Comparison of ENCODE assay signal across 1 cellular context in the genomic region with DNA sequence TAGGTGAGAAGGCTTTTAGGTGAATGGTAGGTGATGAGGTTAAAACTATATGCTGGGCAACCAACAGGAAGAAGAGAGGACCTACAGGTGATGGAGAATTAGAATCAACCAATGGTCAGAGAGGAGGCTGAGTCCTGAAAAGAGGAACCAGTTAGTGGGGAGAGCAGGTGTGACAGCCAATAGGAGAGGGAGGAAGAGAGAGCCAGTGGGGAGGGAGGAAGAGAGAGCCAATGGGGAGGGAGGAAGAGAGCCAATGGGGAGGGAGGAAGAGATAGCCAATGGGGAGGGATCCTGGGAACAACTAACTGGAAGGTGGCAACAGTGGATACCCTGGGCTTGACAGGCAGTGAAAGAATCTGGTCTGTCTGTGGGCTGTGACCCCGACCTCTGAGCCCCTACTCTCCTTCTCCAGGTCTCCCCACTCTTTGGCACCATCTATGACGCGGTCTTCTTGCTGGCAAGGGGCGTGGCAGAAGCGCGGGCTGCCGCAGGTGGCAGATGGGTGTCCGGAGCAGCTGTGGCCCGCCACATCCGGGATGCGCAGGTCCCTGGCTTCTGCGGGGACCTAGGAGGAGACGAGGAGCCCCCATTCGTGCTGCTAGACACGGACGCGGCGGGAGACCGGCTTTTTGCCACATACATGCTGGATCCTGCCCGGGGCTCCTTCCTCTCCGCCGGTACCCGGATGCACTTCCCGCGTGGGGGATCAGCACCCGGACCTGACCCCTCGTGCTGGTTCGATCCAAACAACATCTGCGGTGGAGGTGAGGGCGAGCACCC.
TF ChIP-seq lines count a peak whose summit lies in the region.

No MANE protein-coding gene starts in this region.

TF ChIP-seq in GM23338, 12 proteins besides CTCF, POLR2A, EP300 and RAD21 (continued from another document):
- TF ChIP-seq, protein P1, sequence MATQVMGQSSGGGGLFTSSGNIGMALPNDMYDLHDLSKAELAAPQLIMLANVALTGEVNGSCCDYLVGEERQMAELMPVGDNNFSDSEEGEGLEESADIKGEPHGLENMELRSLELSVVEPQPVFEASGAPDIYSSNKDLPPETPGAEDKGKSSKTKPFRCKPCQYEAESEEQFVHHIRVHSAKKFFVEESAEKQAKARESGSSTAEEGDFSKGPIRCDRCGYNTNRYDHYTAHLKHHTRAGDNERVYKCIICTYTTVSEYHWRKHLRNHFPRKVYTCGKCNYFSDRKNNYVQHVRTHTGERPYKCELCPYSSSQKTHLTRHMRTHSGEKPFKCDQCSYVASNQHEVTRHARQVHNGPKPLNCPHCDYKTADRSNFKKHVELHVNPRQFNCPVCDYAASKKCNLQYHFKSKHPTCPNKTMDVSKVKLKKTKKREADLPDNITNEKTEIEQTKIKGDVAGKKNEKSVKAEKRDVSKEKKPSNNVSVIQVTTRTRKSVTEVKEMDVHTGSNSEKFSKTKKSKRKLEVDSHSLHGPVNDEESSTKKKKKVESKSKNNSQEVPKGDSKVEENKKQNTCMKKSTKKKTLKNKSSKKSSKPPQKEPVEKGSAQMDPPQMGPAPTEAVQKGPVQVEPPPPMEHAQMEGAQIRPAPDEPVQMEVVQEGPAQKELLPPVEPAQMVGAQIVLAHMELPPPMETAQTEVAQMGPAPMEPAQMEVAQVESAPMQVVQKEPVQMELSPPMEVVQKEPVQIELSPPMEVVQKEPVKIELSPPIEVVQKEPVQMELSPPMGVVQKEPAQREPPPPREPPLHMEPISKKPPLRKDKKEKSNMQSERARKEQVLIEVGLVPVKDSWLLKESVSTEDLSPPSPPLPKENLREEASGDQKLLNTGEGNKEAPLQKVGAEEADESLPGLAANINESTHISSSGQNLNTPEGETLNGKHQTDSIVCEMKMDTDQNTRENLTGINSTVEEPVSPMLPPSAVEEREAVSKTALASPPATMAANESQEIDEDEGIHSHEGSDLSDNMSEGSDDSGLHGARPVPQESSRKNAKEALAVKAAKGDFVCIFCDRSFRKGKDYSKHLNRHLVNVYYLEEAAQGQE (IDR thresholded peaks at IDR 0.05; ENCODE audit: unreplicated experiment): no peak
